In the genomic region with DNA sequence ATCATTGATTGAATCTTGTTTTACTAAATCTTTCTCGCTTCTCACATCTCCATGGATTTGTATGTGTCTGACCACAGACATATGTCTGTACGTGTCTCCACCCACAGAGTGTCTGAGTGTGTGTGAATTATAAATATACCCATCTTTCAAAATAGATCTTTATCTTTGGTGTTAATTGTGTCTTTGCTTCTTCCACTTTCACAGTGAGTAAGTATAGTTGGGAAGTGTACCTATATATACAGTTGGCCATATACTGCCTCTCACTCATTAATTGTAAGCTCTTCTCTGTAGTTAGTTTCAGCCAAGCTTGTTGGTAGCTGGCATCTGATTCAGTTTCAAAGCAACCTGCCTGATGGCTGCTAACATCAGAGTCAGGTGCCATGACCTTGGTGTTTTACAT, we compare ENCODE assay signal across 1 cellular context.
A peak's percentile ranks its signal among the peaks of the same experiment; 100 is the strongest.
TF ChIP-seq lines count a peak whose summit lies in the region.

No MANE protein-coding gene starts in this region.

TF ChIP-seq in GM12878, 131 proteins besides CTCF, POLR2A, EP300 and RAD21 (continued from another document and continues in another):
- TF ChIP-seq BCL11A (IDR thresholded peaks at IDR 0.05; ENCODE audit: low read depth, low read length) (0 out of 2 replicates have a peak, but pooled peaks have one; percentile 13), IKZF1 (conservative IDR thresholded peaks at IDR 0.05) (peak; percentile 78), RBBP5 (conservative IDR thresholded peaks at IDR 0.05) (no peak), KDM1A (IDR thresholded peaks at IDR 0.05; ENCODE audit: borderline replicate concordance) (no peak), ETV6 (conservative IDR thresholded peaks at IDR 0.05 in 1 of 2, IDR thresholded peaks at IDR 0.05 in 1 of 2; ENCODE audit: borderline replicate concordance in 1 of 2, low read depth in 1 of 2) (no peak), ESRRA (IDR thresholded peaks at IDR 0.05; ENCODE audit: low read length) (no peak), BRCA1 (IDR thresholded peaks at IDR 0.05; ENCODE audit: low read depth, low read length) (no peak), MEF2B (IDR thresholded peaks at IDR 0.05; ENCODE audit: partially characterized antibody, poor library complexity, severe bottlenecking) (peak; percentile 81), CBFB (IDR thresholded peaks at IDR 0.05; ENCODE audit: low read depth) (no peak), POLR2AphosphoS2 (IDR thresholded peaks at IDR 0.05; ENCODE audit: low read depth, low read length) (no peak), SIX5 (IDR thresholded peaks at IDR 0.05; ENCODE audit: low read depth, low read length, severe bottlenecking) (no peak), RCOR1 (conservative IDR thresholded peaks at IDR 0.05; ENCODE audit: low read depth, low read length) (no peak), RFX5 (IDR thresholded peaks at IDR 0.05; ENCODE audit: low read depth, low read length) (no peak), NFXL1 (IDR thresholded peaks at IDR 0.05; ENCODE audit: borderline replicate concordance) (no peak), MTA2 (IDR thresholded peaks at IDR 0.05; ENCODE audit: low read depth) (peak; percentile 98), PAX5 (IDR thresholded peaks at IDR 0.05; ENCODE audit: borderline replicate concordance, low read depth, low read length) (no peak), TARDBP (IDR thresholded peaks at IDR 0.05; ENCODE audit: borderline replicate concordance) (no peak), SRF (IDR thresholded peaks at IDR 0.05; ENCODE audit: low read depth in 2 of 2, low read length in 2 of 2) (no peak), FOXK2 (IDR thresholded peaks at IDR 0.05) (no peak), SP1 (IDR thresholded peaks at IDR 0.05; ENCODE audit: low read depth, low read length) (no peak), IKZF2 (IDR thresholded peaks at IDR 0.05) (peak; percentile 85 to 87; a peak in 3 of 4 replicates), ZNF24 (IDR thresholded peaks at IDR 0.05) (no peak), ZZZ3 (IDR thresholded peaks at IDR 0.05; ENCODE audit: control insufficient read depth, insufficient read length, low read depth) (no peak), GATAD2B (conservative IDR thresholded peaks at IDR 0.05; ENCODE audit: low read depth) (no peak; the same call in 1 of the 2 replicates), ATF7 (IDR thresholded peaks at IDR 0.05; ENCODE audit: low read depth) (peak; percentile 39; the same call in 1 of the 2 replicates), NR2F1 (conservative IDR thresholded peaks at IDR 0.05) (0 out of 2 replicates have a peak, but pooled peaks have one; percentile 39), TBL1XR1 (IDR thresholded peaks at IDR 0.05; ENCODE audit: low read depth, low read length) (0 out of 2 replicates have a peak, but pooled peaks have one; percentile 26), CEBPB (IDR thresholded peaks at IDR 0.05; ENCODE audit: borderline replicate concordance in 1 of 2, low read depth in 2 of 2, low read length in 2 of 2) (no peak), TCF12 (IDR thresholded peaks at IDR 0.05; ENCODE audit: low read depth, low read length) (no peak), KAT2A (conservative IDR thresholded peaks at IDR 0.05; ENCODE audit: control insufficient read depth, low read depth, low read length) (no peak), JUNB (IDR thresholded peaks at IDR 0.05) (0 out of 2 replicates have a peak, but pooled peaks have one; percentile 10), FOXM1 (IDR thresholded peaks at IDR 0.05; ENCODE audit: low read depth, low read length) (no peak), NBN (IDR thresholded peaks at IDR 0.05) (peak; percentile 72), RAD51 (IDR thresholded peaks at IDR 0.05) (peak; percentile 17; the same call in 1 of the 2 replicates), ZNF622 (IDR thresholded peaks at IDR 0.05) (no peak), SMC3 (IDR thresholded peaks at IDR 0.05; ENCODE audit: borderline replicate concordance, low read length) (no peak), GABPA (IDR thresholded peaks at IDR 0.05; ENCODE audit: low read depth) (no peak), NFYA (IDR thresholded peaks at IDR 0.05; ENCODE audit: borderline replicate concordance, low read depth, low read length) (no peak)
- TF ChIP-seq, protein P1, sequence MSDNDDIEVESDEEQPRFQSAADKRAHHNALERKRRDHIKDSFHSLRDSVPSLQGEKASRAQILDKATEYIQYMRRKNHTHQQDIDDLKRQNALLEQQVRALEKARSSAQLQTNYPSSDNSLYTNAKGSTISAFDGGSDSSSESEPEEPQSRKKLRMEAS (IDR thresholded peaks at IDR 0.05; ENCODE audit: low read depth, low read length), result no peak
- TF ChIP-seq, protein P2, sequence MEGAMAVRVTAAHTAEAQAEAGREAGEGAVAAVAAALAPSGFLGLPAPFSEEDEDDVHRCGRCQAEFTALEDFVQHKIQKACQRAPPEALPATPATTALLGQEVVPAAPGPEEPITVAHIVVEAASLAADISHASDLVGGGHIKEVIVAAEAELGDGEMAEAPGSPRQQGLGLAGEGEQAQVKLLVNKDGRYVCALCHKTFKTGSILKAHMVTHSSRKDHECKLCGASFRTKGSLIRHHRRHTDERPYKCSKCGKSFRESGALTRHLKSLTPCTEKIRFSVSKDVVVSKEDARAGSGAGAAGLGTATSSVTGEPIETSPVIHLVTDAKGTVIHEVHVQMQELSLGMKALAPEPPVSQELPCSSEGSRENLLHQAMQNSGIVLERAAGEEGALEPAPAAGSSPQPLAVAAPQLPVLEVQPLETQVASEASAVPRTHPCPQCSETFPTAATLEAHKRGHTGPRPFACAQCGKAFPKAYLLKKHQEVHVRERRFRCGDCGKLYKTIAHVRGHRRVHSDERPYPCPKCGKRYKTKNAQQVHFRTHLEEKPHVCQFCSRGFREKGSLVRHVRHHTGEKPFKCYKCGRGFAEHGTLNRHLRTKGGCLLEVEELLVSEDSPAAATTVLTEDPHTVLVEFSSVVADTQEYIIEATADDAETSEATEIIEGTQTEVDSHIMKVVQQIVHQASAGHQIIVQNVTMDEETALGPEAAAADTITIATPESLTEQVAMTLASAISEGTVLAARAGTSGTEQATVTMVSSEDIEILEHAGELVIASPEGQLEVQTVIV (IDR thresholded peaks at IDR 0.05; ENCODE audit: borderline replicate concordance, partially characterized antibody), result no peak
- TF ChIP-seq, protein P3, sequence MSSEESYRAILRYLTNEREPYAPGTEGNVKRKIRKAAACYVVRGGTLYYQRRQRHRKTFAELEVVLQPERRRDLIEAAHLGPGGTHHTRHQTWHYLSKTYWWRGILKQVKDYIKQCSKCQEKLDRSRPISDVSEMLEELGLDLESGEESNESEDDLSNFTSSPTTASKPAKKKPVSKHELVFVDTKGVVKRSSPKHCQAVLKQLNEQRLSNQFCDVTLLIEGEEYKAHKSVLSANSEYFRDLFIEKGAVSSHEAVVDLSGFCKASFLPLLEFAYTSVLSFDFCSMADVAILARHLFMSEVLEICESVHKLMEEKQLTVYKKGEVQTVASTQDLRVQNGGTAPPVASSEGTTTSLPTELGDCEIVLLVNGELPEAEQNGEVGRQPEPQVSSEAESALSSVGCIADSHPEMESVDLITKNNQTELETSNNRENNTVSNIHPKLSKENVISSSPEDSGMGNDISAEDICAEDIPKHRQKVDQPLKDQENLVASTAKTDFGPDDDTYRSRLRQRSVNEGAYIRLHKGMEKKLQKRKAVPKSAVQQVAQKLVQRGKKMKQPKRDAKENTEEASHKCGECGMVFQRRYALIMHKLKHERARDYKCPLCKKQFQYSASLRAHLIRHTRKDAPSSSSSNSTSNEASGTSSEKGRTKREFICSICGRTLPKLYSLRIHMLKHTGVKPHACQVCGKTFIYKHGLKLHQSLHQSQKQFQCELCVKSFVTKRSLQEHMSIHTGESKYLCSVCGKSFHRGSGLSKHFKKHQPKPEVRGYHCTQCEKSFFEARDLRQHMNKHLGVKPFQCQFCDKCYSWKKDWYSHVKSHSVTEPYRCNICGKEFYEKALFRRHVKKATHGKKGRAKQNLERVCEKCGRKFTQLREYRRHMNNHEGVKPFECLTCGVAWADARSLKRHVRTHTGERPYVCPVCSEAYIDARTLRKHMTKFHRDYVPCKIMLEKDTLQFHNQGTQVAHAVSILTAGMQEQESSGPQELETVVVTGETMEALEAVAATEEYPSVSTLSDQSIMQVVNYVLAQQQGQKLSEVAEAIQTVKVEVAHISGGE (CRISPR knock-in tag; IDR thresholded peaks at IDR 0.05), result no peak
- TF ChIP-seq, protein P4, sequence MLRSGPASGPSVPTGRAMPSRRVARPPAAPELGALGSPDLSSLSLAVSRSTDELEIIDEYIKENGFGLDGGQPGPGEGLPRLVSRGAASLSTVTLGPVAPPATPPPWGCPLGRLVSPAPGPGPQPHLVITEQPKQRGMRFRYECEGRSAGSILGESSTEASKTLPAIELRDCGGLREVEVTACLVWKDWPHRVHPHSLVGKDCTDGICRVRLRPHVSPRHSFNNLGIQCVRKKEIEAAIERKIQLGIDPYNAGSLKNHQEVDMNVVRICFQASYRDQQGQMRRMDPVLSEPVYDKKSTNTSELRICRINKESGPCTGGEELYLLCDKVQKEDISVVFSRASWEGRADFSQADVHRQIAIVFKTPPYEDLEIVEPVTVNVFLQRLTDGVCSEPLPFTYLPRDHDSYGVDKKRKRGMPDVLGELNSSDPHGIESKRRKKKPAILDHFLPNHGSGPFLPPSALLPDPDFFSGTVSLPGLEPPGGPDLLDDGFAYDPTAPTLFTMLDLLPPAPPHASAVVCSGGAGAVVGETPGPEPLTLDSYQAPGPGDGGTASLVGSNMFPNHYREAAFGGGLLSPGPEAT (IDR thresholded peaks at IDR 0.05; ENCODE audit: low read depth), result peak; percentile 32; the same call in 1 of the 2 replicates
- TF ChIP-seq, protein P5, sequence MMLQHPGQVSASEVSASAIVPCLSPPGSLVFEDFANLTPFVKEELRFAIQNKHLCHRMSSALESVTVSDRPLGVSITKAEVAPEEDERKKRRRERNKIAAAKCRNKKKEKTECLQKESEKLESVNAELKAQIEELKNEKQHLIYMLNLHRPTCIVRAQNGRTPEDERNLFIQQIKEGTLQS (IDR thresholded peaks at IDR 0.05; ENCODE audit: borderline replicate concordance, extremely low read depth, low read depth, low read length), result no peak
- TF ChIP-seq, protein P6, sequence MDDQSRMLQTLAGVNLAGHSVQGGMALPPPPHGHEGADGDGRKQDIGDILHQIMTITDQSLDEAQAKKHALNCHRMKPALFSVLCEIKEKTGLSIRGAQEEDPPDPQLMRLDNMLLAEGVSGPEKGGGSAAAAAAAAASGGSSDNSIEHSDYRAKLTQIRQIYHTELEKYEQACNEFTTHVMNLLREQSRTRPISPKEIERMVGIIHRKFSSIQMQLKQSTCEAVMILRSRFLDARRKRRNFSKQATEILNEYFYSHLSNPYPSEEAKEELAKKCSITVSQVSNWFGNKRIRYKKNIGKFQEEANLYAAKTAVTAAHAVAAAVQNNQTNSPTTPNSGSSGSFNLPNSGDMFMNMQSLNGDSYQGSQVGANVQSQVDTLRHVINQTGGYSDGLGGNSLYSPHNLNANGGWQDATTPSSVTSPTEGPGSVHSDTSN (IDR thresholded peaks at IDR 0.05; ENCODE audit: insufficient replicate concordance, low read depth, low read length), result no peak
- TF ChIP-seq, protein P7, sequence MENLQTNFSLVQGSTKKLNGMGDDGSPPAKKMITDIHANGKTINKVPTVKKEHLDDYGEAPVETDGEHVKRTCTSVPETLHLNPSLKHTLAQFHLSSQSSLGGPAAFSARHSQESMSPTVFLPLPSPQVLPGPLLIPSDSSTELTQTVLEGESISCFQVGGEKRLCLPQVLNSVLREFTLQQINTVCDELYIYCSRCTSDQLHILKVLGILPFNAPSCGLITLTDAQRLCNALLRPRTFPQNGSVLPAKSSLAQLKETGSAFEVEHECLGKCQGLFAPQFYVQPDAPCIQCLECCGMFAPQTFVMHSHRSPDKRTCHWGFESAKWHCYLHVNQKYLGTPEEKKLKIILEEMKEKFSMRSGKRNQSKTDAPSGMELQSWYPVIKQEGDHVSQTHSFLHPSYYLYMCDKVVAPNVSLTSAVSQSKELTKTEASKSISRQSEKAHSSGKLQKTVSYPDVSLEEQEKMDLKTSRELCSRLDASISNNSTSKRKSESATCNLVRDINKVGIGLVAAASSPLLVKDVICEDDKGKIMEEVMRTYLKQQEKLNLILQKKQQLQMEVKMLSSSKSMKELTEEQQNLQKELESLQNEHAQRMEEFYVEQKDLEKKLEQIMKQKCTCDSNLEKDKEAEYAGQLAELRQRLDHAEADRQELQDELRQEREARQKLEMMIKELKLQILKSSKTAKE (IDR thresholded peaks at IDR 0.05; ENCODE audit: low read depth, poor library complexity, severe bottlenecking), result peak; percentile 60
- TF ChIP-seq, protein P8, sequence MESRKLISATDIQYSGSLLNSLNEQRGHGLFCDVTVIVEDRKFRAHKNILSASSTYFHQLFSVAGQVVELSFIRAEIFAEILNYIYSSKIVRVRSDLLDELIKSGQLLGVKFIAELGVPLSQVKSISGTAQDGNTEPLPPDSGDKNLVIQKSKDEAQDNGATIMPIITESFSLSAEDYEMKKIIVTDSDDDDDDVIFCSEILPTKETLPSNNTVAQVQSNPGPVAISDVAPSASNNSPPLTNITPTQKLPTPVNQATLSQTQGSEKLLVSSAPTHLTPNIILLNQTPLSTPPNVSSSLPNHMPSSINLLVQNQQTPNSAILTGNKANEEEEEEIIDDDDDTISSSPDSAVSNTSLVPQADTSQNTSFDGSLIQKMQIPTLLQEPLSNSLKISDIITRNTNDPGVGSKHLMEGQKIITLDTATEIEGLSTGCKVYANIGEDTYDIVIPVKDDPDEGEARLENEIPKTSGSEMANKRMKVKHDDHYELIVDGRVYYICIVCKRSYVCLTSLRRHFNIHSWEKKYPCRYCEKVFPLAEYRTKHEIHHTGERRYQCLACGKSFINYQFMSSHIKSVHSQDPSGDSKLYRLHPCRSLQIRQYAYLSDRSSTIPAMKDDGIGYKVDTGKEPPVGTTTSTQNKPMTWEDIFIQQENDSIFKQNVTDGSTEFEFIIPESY (IDR thresholded peaks at IDR 0.05), result no peak
- TF ChIP-seq, protein P9, sequence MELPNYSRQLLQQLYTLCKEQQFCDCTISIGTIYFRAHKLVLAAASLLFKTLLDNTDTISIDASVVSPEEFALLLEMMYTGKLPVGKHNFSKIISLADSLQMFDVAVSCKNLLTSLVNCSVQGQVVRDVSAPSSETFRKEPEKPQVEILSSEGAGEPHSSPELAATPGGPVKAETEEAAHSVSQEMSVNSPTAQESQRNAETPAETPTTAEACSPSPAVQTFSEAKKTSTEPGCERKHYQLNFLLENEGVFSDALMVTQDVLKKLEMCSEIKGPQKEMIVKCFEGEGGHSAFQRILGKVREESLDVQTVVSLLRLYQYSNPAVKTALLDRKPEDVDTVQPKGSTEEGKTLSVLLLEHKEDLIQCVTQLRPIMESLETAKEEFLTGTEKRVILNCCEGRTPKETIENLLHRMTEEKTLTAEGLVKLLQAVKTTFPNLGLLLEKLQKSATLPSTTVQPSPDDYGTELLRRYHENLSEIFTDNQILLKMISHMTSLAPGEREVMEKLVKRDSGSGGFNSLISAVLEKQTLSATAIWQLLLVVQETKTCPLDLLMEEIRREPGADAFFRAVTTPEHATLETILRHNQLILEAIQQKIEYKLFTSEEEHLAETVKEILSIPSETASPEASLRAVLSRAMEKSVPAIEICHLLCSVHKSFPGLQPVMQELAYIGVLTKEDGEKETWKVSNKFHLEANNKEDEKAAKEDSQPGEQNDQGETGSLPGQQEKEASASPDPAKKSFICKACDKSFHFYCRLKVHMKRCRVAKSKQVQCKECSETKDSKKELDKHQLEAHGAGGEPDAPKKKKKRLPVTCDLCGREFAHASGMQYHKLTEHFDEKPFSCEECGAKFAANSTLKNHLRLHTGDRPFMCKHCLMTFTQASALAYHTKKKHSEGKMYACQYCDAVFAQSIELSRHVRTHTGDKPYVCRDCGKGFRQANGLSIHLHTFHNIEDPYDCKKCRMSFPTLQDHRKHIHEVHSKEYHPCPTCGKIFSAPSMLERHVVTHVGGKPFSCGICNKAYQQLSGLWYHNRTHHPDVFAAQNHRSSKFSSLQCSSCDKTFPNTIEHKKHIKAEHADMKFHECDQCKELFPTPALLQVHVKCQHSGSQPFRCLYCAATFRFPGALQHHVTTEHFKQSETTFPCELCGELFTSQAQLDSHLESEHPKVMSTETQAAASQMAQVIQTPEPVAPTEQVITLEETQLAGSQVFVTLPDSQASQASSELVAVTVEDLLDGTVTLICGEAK (IDR thresholded peaks at IDR 0.05; ENCODE audit: borderline replicate concordance), result no peak
